1 cellular context compared by ENCODE assay signal in genomic region chr6:157328108-157328692, GRCh38.
TF ChIP-seq lines count a peak whose summit lies in the region.

No MANE protein-coding gene starts in this region.

TF ChIP-seq in K562, 482 proteins besides CTCF, POLR2A, EP300 and RAD21:
- 0 out of 2 replicates have a peak, but pooled peaks have one; percentile 14 for TF ChIP-seq ARID1B (IDR thresholded peaks at IDR 0.05)
- TF ChIP-seq CBFB (CRISPR knock-in tag; IDR thresholded peaks at IDR 0.05): no peak
- no peak for TF ChIP-seq MTF1 (CRISPR knock-in tag; IDR thresholded peaks at IDR 0.05; ENCODE audit: borderline replicate concordance)
- TF ChIP-seq ZNF280B (CRISPR knock-in tag; IDR thresholded peaks at IDR 0.05): no peak
- peak; percentile 62 for TF ChIP-seq FOSL1 (tag; conservative IDR thresholded peaks at IDR 0.05)
TF ChIP-seq in K562: peak in this region for 2.
